Comparison of ENCODE assay signal across 1 cellular context in the genomic region with DNA sequence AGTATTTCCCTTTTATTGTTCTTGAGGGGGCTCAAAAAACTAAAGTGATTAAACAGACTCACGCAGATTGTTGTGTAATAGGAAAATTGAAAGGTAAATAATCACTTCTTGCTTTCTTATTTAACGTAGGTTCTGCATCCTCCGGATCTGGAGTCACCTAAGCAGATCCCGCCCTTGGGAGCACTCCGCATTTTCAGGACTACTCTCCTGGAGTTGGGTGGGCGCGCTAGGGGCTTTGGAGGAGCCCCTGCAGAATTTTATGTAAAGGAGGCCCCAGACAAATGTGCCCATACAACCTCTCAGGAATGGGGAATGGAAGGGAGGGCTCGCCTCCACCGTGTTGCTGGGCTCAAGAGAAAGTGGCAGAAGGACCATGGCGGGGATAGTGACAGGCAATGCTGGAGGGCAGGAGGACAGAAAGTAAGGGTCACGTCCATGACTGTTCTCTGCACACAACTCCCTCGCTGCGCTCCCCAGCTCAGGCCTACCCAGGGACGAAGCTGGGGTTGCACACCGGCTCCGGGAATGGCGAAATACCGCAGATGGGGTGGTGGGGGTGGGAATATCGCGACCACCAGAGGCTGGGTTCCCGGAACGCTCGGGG.
TF ChIP-seq lines count a peak whose summit lies in the region.

No MANE protein-coding gene starts in this region.

TF ChIP-seq in H1, 55 proteins besides CTCF, POLR2A, EP300 and RAD21:
- TF ChIP-seq RFX5 (IDR thresholded peaks at IDR 0.05; ENCODE audit: borderline replicate concordance, low read depth, low read length) (no peak), BACH1 (IDR thresholded peaks at IDR 0.05; ENCODE audit: low read length) (no peak), CHD1 (IDR thresholded peaks at IDR 0.05; ENCODE audit: low read depth, low read length) (no peak), SP1 (IDR thresholded peaks at IDR 0.05; ENCODE audit: low read depth, low read length) (peak; percentile 54; the same call in 1 of the 2 replicates), GABPA (IDR thresholded peaks at IDR 0.05; ENCODE audit: borderline replicate concordance, insufficient read depth, low read length) (no peak), GTF2F1 (IDR thresholded peaks at IDR 0.05; ENCODE audit: borderline replicate concordance, low read depth, low read length) (no peak)
- TF ChIP-seq, protein P1, sequence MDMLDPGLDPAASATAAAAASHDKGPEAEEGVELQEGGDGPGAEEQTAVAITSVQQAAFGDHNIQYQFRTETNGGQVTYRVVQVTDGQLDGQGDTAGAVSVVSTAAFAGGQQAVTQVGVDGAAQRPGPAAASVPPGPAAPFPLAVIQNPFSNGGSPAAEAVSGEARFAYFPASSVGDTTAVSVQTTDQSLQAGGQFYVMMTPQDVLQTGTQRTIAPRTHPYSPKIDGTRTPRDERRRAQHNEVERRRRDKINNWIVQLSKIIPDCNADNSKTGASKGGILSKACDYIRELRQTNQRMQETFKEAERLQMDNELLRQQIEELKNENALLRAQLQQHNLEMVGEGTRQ (IDR thresholded peaks at IDR 0.05; ENCODE audit: low read length) = no peak
